ENCODE assay signal across 24 cellular contexts in genomic region chr18:51651761-51652160, GRCh38.
"Had no signal": no experiment of that assay in that cellular context is flagged by ENCODE, and none has a peak within 500 bp of the region (broad histone marks: within the 10 kb centered on the region; RNA-seq: fewer than 3 reads in every experiment).

No MANE protein-coding gene starts in this region.

- H3K9ac ChIP-seq: parathyroid adenoma had no signal

- H3K4me1 ChIP-seq: parathyroid adenoma, psoas muscle, right lobe of liver, sigmoid colon, stomach, thyroid gland, tibial nerve, upper lobe of left lung, vagina had no signal

- H3K27ac ChIP-seq: neutrophil, ovary, parathyroid adenoma, psoas muscle, right lobe of liver, sigmoid colon, stomach, thoracic aorta, thyroid gland, tibial nerve, upper lobe of left lung, vagina had no signal

- H3K27me3 ChIP-seq: ovary, right lobe of liver, thyroid gland, tibial nerve, upper lobe of left lung, vagina had no signal

- H3K36me3 ChIP-seq: neutrophil, ovary, right lobe of liver, sigmoid colon, stomach, thoracic aorta, thyroid gland, tibial nerve, upper lobe of left lung, vagina had no signal

- DNase-seq: natural killer cell; occipital lobe; ovary; posterior cingulate gyrus; psoas muscle; right cardiac atrium; right lobe of liver; sigmoid colon; small intestine; stimulated activated CD4-positive, alpha-beta T cell treated with anti-CD3 and anti-CD28 coated beads, Interleukin-15, amount 100 ng/mL, for 24 hours; stimulated activated CD4-positive, alpha-beta T cell treated with anti-CD3 and anti-CD28 coated beads, Interleukin-2, amount 100 ng/mL, for 24 hours; stimulated activated CD4-positive, alpha-beta T cell treated with anti-CD3 and anti-CD28 coated beads, Interleukin-2, amount 100 ng/mL, for 48 hours; stimulated activated CD4-positive, alpha-beta T cell treated with anti-CD3 and anti-CD28 coated beads, Interleukin-4, amount 100 ng/mL, for 24 hours; stimulated activated naive B cell treated with anti-CD40 and anti-IgM and Interleukin-4, amounts not matched to agents 10 μg/mL and 1 μg/mL and 100 μg/mL, for 72 hours; stimulated activated naive CD4-positive, alpha-beta T cell treated with Interleukin-2 at 50 U/mL for 16 hours; stomach; thyroid gland; trophoblast cell; upper lobe of left lung had no signal

- H3K4me3 ChIP-seq: ovary, psoas muscle, right lobe of liver, sigmoid colon, stomach, thoracic aorta, thyroid gland, tibial nerve, upper lobe of left lung, vagina had no signal

- H3K79me2 ChIP-seq: parathyroid adenoma had no signal
